In the genomic region with DNA sequence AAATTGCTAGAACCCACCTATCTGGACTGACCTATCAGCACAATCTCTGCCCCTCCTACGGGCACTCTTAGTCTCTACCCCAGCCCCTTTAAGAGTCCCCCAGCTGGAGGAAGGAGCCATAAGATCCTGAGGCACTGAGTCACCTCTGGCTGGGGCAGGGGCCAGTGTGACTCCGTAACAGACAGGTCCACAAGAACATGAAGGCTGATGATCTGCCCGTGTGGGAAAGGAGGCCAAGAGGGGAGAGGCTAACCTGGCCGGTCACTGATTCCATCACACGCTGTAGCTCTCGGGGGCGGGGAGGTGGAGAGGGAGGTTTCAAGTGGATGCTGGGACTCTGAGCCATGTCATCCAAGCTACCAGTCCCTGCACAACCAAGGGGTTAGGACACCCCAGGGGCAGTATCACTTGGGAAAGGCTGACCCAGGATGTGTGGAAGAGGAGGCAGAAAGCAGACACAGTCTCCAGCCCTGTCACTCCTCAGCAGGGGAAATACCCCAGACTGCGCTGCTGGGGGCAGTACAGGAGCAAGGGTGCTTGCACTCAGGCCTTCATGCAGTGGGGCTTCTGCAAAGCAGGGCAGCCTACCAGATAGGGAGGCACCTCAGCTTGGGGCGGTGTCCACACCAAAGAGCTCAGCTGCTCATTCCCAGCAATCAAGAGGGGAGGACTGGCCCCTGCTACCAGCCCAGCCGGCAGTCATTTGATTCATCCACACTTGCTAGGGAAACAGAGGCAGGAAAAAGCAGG, we compare ENCODE assay signal across 1 cellular context.
TF ChIP-seq lines count a peak whose summit lies in the region.

No MANE protein-coding gene starts in this region.

TF ChIP-seq in HepG2, 621 proteins besides CTCF, POLR2A, EP300 and RAD21:
- TF ChIP-seq AGO2 (optimal IDR thresholded peaks at IDR 0.05; ENCODE audit: low read depth, low read length) (peak; percentile 26), ZNF576 (CRISPR knock-in tag; IDR thresholded peaks at IDR 0.05) (no peak), RBM22 (optimal IDR thresholded peaks at IDR 0.05; ENCODE audit: low read length) (peak; percentile 19), STAG1 (CRISPR knock-in tag; IDR thresholded peaks at IDR 0.05) (peak; percentile 55), TEAD3 (CRISPR knock-in tag; optimal IDR thresholded peaks at IDR 0.05; ENCODE audit: borderline replicate concordance) (no peak), ZNF563 (CRISPR knock-in tag; IDR thresholded peaks at IDR 0.05) (0 out of 2 replicates have a peak, but pooled peaks have one; percentile 30), RBAK (CRISPR knock-in tag; IDR thresholded peaks at IDR 0.05) (no peak)
TF ChIP-seq in HepG2: peak in this region for 4.
